2 cellular contexts compared by ENCODE assay signal in the genomic region with DNA sequence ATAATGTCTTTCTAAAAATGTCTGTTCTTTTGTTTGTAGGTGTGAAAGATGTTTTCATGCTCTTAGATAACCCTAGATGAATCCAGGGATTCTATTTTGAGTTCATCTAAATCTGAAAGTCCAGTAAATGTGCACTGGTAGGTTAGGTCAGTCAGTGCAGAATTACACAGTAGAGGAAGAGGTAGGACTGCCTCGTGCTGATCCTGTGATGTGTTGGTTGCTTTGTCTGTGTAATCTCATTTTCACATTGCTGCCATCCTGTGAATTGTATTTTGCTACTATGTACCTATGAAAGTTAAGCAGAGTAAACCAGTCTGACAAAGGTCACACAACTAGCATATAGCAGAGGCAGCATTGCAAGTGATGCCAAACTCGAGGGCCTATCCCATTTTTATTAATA.
TF ChIP-seq lines count a peak whose summit lies in the region.

No MANE protein-coding gene starts in this region.

TF ChIP-seq in IMR-90, 13 proteins besides CTCF, POLR2A, EP300 and RAD21:
- TF ChIP-seq RFX5 (IDR thresholded peaks at IDR 0.05; ENCODE audit: low read depth, low read length) (no peak), MAZ (IDR thresholded peaks at IDR 0.05; ENCODE audit: borderline replicate concordance, low read depth, low read length) (no peak), NFE2L2 (IDR thresholded peaks at IDR 0.05; ENCODE audit: low read depth, low read length) (no peak)
- TF ChIP-seq, protein P1, sequence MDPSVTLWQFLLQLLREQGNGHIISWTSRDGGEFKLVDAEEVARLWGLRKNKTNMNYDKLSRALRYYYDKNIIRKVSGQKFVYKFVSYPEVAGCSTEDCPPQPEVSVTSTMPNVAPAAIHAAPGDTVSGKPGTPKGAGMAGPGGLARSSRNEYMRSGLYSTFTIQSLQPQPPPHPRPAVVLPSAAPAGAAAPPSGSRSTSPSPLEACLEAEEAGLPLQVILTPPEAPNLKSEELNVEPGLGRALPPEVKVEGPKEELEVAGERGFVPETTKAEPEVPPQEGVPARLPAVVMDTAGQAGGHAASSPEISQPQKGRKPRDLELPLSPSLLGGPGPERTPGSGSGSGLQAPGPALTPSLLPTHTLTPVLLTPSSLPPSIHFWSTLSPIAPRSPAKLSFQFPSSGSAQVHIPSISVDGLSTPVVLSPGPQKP (IDR thresholded peaks at IDR 0.05; ENCODE audit: borderline replicate concordance, low read depth, low read length), result no peak

TF ChIP-seq in HepG2, 621 proteins besides CTCF, POLR2A, EP300 and RAD21:
- no peak for TF ChIP-seq ZZZ3 (CRISPR knock-in tag; IDR thresholded peaks at IDR 0.05; ENCODE audit: borderline replicate concordance)
- TF ChIP-seq RBM22 (optimal IDR thresholded peaks at IDR 0.05; ENCODE audit: low read length), result peak; percentile 21
